24 cellular contexts compared by ENCODE assay signal in the genomic region with DNA sequence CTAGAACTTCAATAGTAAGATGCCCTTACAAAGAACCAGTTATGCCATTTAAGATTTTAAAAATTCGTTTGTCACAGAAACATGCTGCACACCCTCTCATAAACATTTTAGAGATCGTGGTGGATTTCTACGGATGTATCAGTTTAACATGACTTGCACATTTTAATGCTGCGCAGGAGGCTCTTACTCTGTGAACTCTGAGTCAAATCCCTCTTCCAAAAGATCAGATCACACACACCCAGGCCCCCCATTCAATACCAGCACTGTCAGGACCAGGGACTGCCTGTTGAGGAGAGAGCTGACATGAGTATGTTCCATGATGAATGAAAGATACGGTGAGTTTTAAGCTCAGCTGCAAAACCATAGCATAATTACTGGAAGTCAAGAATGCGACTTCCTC.
"Had no signal": no experiment of that assay in that cellular context is flagged by ENCODE, and none has a peak within 500 bp of the region (broad histone marks: within the 10 kb centered on the region; RNA-seq: fewer than 3 reads in every experiment).

No MANE protein-coding gene starts in this region.

- H3K4me1 Mint-ChIP-seq: activated naive CD4-positive, alpha-beta T cell treated with anti-CD3 and anti-CD28 coated beads, Interleukin-2, amount 10 ng/mL, durations not matched to agents 7 days and 5 days; IgD-negative memory B cell; T-cell; WTC11 had no signal

- ATAC-seq: activated T-cell treated with anti-CD3 and anti-CD28 coated beads, Interleukin-2, amount 50 U/mL, for 4 hours; T-cell; WTC11 had no signal

- H3K27ac ChIP-seq: brain microvascular endothelial cell, cardiac muscle cell, KMS-11, PC-9, SK-N-MC had no signal

- H3K4me3 ChIP-seq: cardiac muscle cell, PC-9, SK-N-MC had no signal

- H3K9ac ChIP-seq: KMS-11 had no signal

- H3K27ac Mint-ChIP-seq: activated CD4-positive, alpha-beta memory T cell treated with anti-CD3 and anti-CD28 coated beads for 36 hours; activated naive CD4-positive, alpha-beta T cell treated with anti-CD3 and anti-CD28 coated beads, Interleukin-2, amount 10 ng/mL, durations not matched to agents 7 days and 5 days; activated naive CD8-positive, alpha-beta T cell treated with anti-CD3 and anti-CD28 coated beads for 36 hours; IgD-negative memory B cell; T-cell; WTC11 had no signal

- H3K9me3 Mint-ChIP-seq: activated CD4-positive, alpha-beta memory T cell treated with anti-CD3 and anti-CD28 coated beads for 36 hours; activated naive CD4-positive, alpha-beta T cell treated with anti-CD3 and anti-CD28 coated beads, Interleukin-2, amount 10 ng/mL, durations not matched to agents 7 days and 5 days had no signal

- DNase-seq: activated CD4-positive, alpha-beta memory T cell treated with anti-CD3 and anti-CD28 coated beads for 36 hours; activated CD4-positive, alpha-beta T cell treated with anti-CD3 and anti-CD28 coated beads for 48 hours; activated CD4-positive, CD25-positive, alpha-beta regulatory T cell treated with anti-CD3 and anti-CD28 coated beads, Interleukin-2, amount 50 U/mL, for 72 hours; activated CD8-positive, alpha-beta memory T cell treated with anti-CD3 and anti-CD28 coated beads for 24 hours; activated effector memory CD4-positive, alpha-beta T cell treated with anti-CD3 and anti-CD28 coated beads, Interleukin-2, amount 50 U/mL, for 16 hours; activated naive CD4-positive, alpha-beta T cell treated with anti-CD3 and anti-CD28 coated beads, Interleukin-2, amount 10 ng/mL, durations not matched to agents 7 days and 5 days; activated naive CD8-positive, alpha-beta T cell treated with anti-CD3 and anti-CD28 coated beads for 36 hours; activated T-cell treated with anti-CD3 and anti-CD28 coated beads, Interleukin-2, amount 50 U/mL, for 4 hours; brain microvascular endothelial cell; MM.1S; NCI-H1092 treated with DMSO at 0.1 percent for 48 hours; NCI-H1436; NCI-H1694 treated with DMSO at 0.1 percent for 48 hours; NCI-H2029 treated with DMSO at 0.1 percent for 48 hours; PC-9; SIG-M5; T-cell; T-helper 2 cell; T1000 had no signal

- H3K27me3 ChIP-seq: brain microvascular endothelial cell, cardiac muscle cell had no signal

- H3K4me3 Mint-ChIP-seq: activated CD4-positive, alpha-beta memory T cell treated with anti-CD3 and anti-CD28 coated beads for 36 hours; activated naive CD4-positive, alpha-beta T cell treated with anti-CD3 and anti-CD28 coated beads, Interleukin-2, amount 10 ng/mL, durations not matched to agents 7 days and 5 days; activated naive CD8-positive, alpha-beta T cell treated with anti-CD3 and anti-CD28 coated beads for 36 hours; activated T-cell treated with anti-CD3 and anti-CD28 coated beads, Interleukin-2, amount 50 U/mL, for 4 hours; IgD-negative memory B cell; T-cell; WTC11 had no signal

- H3K4me2 ChIP-seq: KMS-11, PC-9 had no signal

- H2AFZ ChIP-seq: PC-9 had no signal

- H3K27me3 Mint-ChIP-seq: IgD-negative memory B cell had no signal

- H3K36me3 Mint-ChIP-seq: activated CD4-positive, alpha-beta memory T cell treated with anti-CD3 and anti-CD28 coated beads for 36 hours; activated naive CD4-positive, alpha-beta T cell treated with anti-CD3 and anti-CD28 coated beads, Interleukin-2, amount 10 ng/mL, durations not matched to agents 7 days and 5 days; activated naive CD8-positive, alpha-beta T cell treated with anti-CD3 and anti-CD28 coated beads for 36 hours; IgD-negative memory B cell; T-cell had no signal

- H3K36me3 ChIP-seq: brain microvascular endothelial cell, cardiac muscle cell had no signal
